In genomic region chr3:138971766-138972320, GRCh38 we compare ENCODE assay signal across 24 cellular contexts. TPM values are rescaled to one million over a fixed set of nuclear protein-coding genes. Genes with fewer than 3 reads are reported as not detected.
"Had no signal": no experiment of that assay in that cellular context is flagged by ENCODE, and none has a peak within 500 bp of the region (broad histone marks: within the 10 kb centered on the region; RNA-seq: fewer than 3 reads in every experiment).

No MANE protein-coding gene starts in this region.

- H3K9ac ChIP-seq: KMS-11 had no signal

- H3K4me2 ChIP-seq: KMS-11 had no signal

- H3K27ac ChIP-seq: KMS-11, SK-N-MC had no signal

- H3K4me3 ChIP-seq: SK-N-MC had no signal

- DNase-seq: activated B cell treated with CpG ODN at 0.5 μM for 24 hours; activated CD4-positive, alpha-beta T cell treated with anti-CD3 and anti-CD28 coated beads for 1 hour; activated CD4-positive, alpha-beta T cell treated with anti-CD3 and anti-CD28 coated beads, Interleukin-2, amount 10 ng/mL, durations not matched to agents 24 days and 14 days; activated CD4-positive, alpha-beta T cell treated with anti-CD3 and anti-CD28 coated beads, Interleukin-2, amount 50 U/mL, for 48 hours; activated CD8-positive, alpha-beta memory T cell treated with anti-CD3 and anti-CD28 coated beads, Interleukin-2, amount 10 ng/mL, durations not matched to agents 7 days and 5 days; activated effector memory CD4-positive, alpha-beta T cell treated with Interleukin-2 at 50 U/mL for 16 hours; activated naive CD4-positive, alpha-beta T cell; activated naive CD8-positive, alpha-beta T cell treated with anti-CD3 and anti-CD28 coated beads, Interleukin-2, amount 50 U/mL, for 24 hours; activated T-cell treated with anti-CD3 and anti-CD28 coated beads, Interleukin-2, amount 50 U/mL, for 24 hours; amniotic stem cell; NCI-H1092; NCI-H1417; NCI-H1930; NCI-H2107; NCI-H446; SHP77 treated with DMSO at 0.1 percent for 48 hours; T-cell; T-helper 2 cell; T1000 had no signal

RNA-seq across cellular contexts. Expression of gene FOXL2NB, which starts 24.8 kb away (rescaled TPM):
- total RNA-seq: activated B cell treated with CpG ODN at 0.5 μM for 24 hours; activated CD4-positive, alpha-beta T cell treated with anti-CD3 and anti-CD28 coated beads, Interleukin-2, amount 10 ng/mL, durations not matched to agents 24 days and 14 days; activated CD8-positive, alpha-beta memory T cell treated with anti-CD3 and anti-CD28 coated beads, Interleukin-2, amount 10 ng/mL, durations not matched to agents 7 days and 5 days; activated T-helper 1 cell treated with anti-CD3 and anti-CD28 coated beads, Interleukin-12 subunit alpha, Interleukin-12 subunit beta, Interleukin-2, Interleukin-4 antibody, amounts not matched to agents 30 ng/mL and 10 ng/mL and 1 ng/mL, durations not matched to agents 14 hours and 24 hours and 36 hours had no signal

RNA-seq across cellular contexts. Expression of gene FOXL2, which starts 24.9 kb away (rescaled TPM):
- total RNA-seq: activated B cell treated with CpG ODN at 0.5 μM for 24 hours; activated CD4-positive, alpha-beta T cell treated with anti-CD3 and anti-CD28 coated beads, Interleukin-2, amount 10 ng/mL, durations not matched to agents 24 days and 14 days; activated T-helper 1 cell treated with anti-CD3 and anti-CD28 coated beads, Interleukin-12 subunit alpha, Interleukin-12 subunit beta, Interleukin-2, Interleukin-4 antibody, amounts not matched to agents 30 ng/mL and 10 ng/mL and 1 ng/mL, durations not matched to agents 14 hours and 24 hours and 36 hours; T-cell had no signal

RNA-seq across cellular contexts. Expression of gene PRR23A, which starts 34.2 kb away (rescaled TPM):
- total RNA-seq: activated B cell treated with CpG ODN at 0.5 μM for 24 hours; activated CD4-positive, alpha-beta T cell treated with anti-CD3 and anti-CD28 coated beads, Interleukin-2, amount 10 ng/mL, durations not matched to agents 24 days and 14 days; activated CD8-positive, alpha-beta memory T cell treated with anti-CD3 and anti-CD28 coated beads, Interleukin-2, amount 10 ng/mL, durations not matched to agents 7 days and 5 days; activated T-helper 1 cell treated with anti-CD3 and anti-CD28 coated beads, Interleukin-12 subunit alpha, Interleukin-12 subunit beta, Interleukin-2, Interleukin-4 antibody, amounts not matched to agents 30 ng/mL and 10 ng/mL and 1 ng/mL, durations not matched to agents 14 hours and 24 hours and 36 hours; astrocyte; MCF 10A; T-cell had no signal

RNA-seq across cellular contexts. Expression of gene PRR23B, which starts 48.9 kb away (rescaled TPM):
- total RNA-seq: activated B cell treated with CpG ODN at 0.5 μM for 24 hours; activated CD4-positive, alpha-beta T cell treated with anti-CD3 and anti-CD28 coated beads, Interleukin-2, amount 10 ng/mL, durations not matched to agents 24 days and 14 days; activated CD8-positive, alpha-beta memory T cell treated with anti-CD3 and anti-CD28 coated beads, Interleukin-2, amount 10 ng/mL, durations not matched to agents 7 days and 5 days; activated T-helper 1 cell treated with anti-CD3 and anti-CD28 coated beads, Interleukin-12 subunit alpha, Interleukin-12 subunit beta, Interleukin-2, Interleukin-4 antibody, amounts not matched to agents 30 ng/mL and 10 ng/mL and 1 ng/mL, durations not matched to agents 14 hours and 24 hours and 36 hours; astrocyte; MCF 10A; T-cell had no signal
